ENCODE assay signal across 6 cellular contexts in the genomic region with DNA sequence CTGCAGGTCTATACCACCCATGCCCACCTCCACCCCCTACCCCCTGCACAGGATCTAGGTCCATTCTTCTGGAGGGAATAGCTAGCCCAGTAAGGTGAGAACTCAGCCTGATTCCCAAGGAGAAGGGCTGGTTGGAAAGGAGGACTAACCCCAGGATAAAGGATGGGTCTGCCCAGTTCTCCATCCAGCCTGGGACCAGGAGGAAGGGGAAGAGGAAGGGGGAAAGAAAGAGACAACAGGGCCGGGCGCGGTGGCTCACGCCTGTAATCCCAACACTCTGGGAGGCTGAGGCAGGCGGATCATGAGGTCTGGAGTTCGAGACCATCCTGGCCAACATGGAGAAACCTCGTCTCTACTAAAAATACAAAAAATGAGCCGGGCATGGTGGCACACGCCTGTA. TPM values are rescaled to one million over a fixed set of nuclear protein-coding genes. Genes with fewer than 3 reads are reported as not detected.
DNase-seq lines count a peak whose midpoint lies in the region; ATAC-seq and TF ChIP-seq lines count a peak whose summit lies in the region.
"Not testable (repeated sequence)": the region's sequence is repeated elsewhere in the genome, so short reads cannot be mapped to it uniquely, and the experiment has no call there.

No MANE protein-coding gene starts in this region.

- not testable (repeated sequence) for H3K4me3 Mint-ChIP-seq in chondrocyte (ENCODE audit: unreplicated experiment); dendritic cell treated with granulocyte-macrophage colony-stimulating factor and Interleukin-4, amounts not matched to agents 40 ng/mL and 50 ng/mL, for 4 days; nephron progenitor cell; stimulated activated effector memory CD8-positive, alpha-beta T cell treated with anti-CD3 and anti-CD28 coated beads, Interleukin-12 subunit alpha, Interleukin-12 subunit beta, amount 100 ng/mL, for 72 hours

- not testable (repeated sequence) for H3K9me3 Mint-ChIP-seq in chondrocyte (ENCODE audit: low read depth); dendritic cell treated with granulocyte-macrophage colony-stimulating factor and Interleukin-4, amounts not matched to agents 40 ng/mL and 50 ng/mL, for 4 days; nephron progenitor cell; stimulated activated effector memory CD8-positive, alpha-beta T cell treated with anti-CD3 and anti-CD28 coated beads, Interleukin-12 subunit alpha, Interleukin-12 subunit beta, amount 100 ng/mL, for 72 hours

- TF ChIP-seq CTCF in chondrocyte (IDR thresholded peaks at IDR 0.05); nephron progenitor cell (IDR thresholded peaks at IDR 0.05); upper lobe of right lung (IDR thresholded peaks at IDR 0.05): not testable (repeated sequence)

- not testable (repeated sequence) for H3K4me1 Mint-ChIP-seq in chondrocyte (ENCODE audit: low read depth); nephron progenitor cell
- peaks cover 55% of the 10 kb centered on the region for H3K4me1 Mint-ChIP-seq in dendritic cell treated with granulocyte-macrophage colony-stimulating factor and Interleukin-4, amounts not matched to agents 40 ng/mL and 50 ng/mL, for 4 days (ENCODE audit: low read depth)
- H3K4me1 Mint-ChIP-seq in stimulated activated effector memory CD8-positive, alpha-beta T cell treated with anti-CD3 and anti-CD28 coated beads, Interleukin-12 subunit alpha, Interleukin-12 subunit beta, amount 100 ng/mL, for 72 hours, result peaks cover 21% of the 10 kb centered on the region

- DNase-seq in activated effector memory CD4-positive, alpha-beta T cell treated with anti-CD3 and anti-CD28 coated beads, Interleukin-2, amount 50 U/mL, for 16 hours, result peak; percentile 44
- DNase-seq in chondrocyte (ENCODE audit: low spot score) (peak; percentile 59), upper lobe of right lung (peak; percentile 34)
- DNase-seq in nephron progenitor cell; stimulated activated effector memory CD8-positive, alpha-beta T cell treated with anti-CD3 and anti-CD28 coated beads, Interleukin-12 subunit alpha, Interleukin-12 subunit beta, amount 100 ng/mL, for 72 hours (ENCODE audit: low spot score in 2 of 2): not testable (repeated sequence)

- H3K27me3 ChIP-seq in upper lobe of right lung, result not testable (repeated sequence)

- H3K36me3 Mint-ChIP-seq in chondrocyte (ENCODE audit: low read depth); stimulated activated effector memory CD8-positive, alpha-beta T cell treated with anti-CD3 and anti-CD28 coated beads, Interleukin-12 subunit alpha, Interleukin-12 subunit beta, amount 100 ng/mL, for 72 hours: not testable (repeated sequence)
- H3K36me3 Mint-ChIP-seq in dendritic cell treated with granulocyte-macrophage colony-stimulating factor and Interleukin-4, amounts not matched to agents 40 ng/mL and 50 ng/mL, for 4 days (ENCODE audit: low read depth), result peaks cover 47% of the 10 kb centered on the region
- H3K36me3 Mint-ChIP-seq in nephron progenitor cell (ENCODE audit: low read depth), result peaks cover 32% of the 10 kb centered on the region

- not testable (repeated sequence) for H3K36me3 ChIP-seq in upper lobe of right lung

- H3K27ac ChIP-seq in upper lobe of right lung, result not testable (repeated sequence)

- H3K27ac Mint-ChIP-seq in chondrocyte (ENCODE audit: unreplicated experiment), result not testable (repeated sequence)
- H3K27ac Mint-ChIP-seq in dendritic cell treated with granulocyte-macrophage colony-stimulating factor and Interleukin-4, amounts not matched to agents 40 ng/mL and 50 ng/mL, for 4 days, result peak overlapping the region; percentile 74
- H3K27ac Mint-ChIP-seq in nephron progenitor cell, result peak overlapping the region; percentile 23
- H3K27ac Mint-ChIP-seq in stimulated activated effector memory CD8-positive, alpha-beta T cell treated with anti-CD3 and anti-CD28 coated beads, Interleukin-12 subunit alpha, Interleukin-12 subunit beta, amount 100 ng/mL, for 72 hours, result peak overlapping the region; percentile 30

- intact Hi-C loops in dendritic cell treated with granulocyte-macrophage colony-stimulating factor and Interleukin-4, amounts not matched to agents 40 ng/mL and 50 ng/mL, for 4 days (cut with micrococcal nuclease); upper lobe of right lung (cut with DNase I): not testable (repeated sequence)

- not testable (repeated sequence) for ATAC-seq in stimulated activated effector memory CD8-positive, alpha-beta T cell treated with anti-CD3 and anti-CD28 coated beads, Interleukin-12 subunit alpha, Interleukin-12 subunit beta, amount 100 ng/mL, for 72 hours; upper lobe of right lung

- not testable (repeated sequence) for H3K9me3 ChIP-seq in upper lobe of right lung

- H3K4me1 ChIP-seq in upper lobe of right lung, result not testable (repeated sequence)

- not testable (repeated sequence) for H3K27me3 Mint-ChIP-seq in chondrocyte (ENCODE audit: low read depth); dendritic cell treated with granulocyte-macrophage colony-stimulating factor and Interleukin-4, amounts not matched to agents 40 ng/mL and 50 ng/mL, for 4 days; nephron progenitor cell (ENCODE audit: low read depth, poor library complexity)

- not testable (repeated sequence) for H3K4me3 ChIP-seq in upper lobe of right lung

RNA-seq across cellular contexts. Expression of gene SUFU, which starts 31.2 kb away (rescaled TPM):
- total RNA-seq in chondrocyte (14.5 to 15.5 TPM (median 15.5 TPM) in 3 replicates), upper lobe of right lung (13.5 TPM)

RNA-seq across cellular contexts. Expression of gene ACTR1A, which starts 32.5 kb away (rescaled TPM):
- 128 to 137 TPM (median 128 TPM) in 3 replicates for total RNA-seq in chondrocyte
- 92.5 TPM for total RNA-seq in upper lobe of right lung
